Comparison of ENCODE assay signal across 11 cellular contexts in genomic region chr15:68113273-68113672, GRCh38. TPM values are rescaled to one million over a fixed set of nuclear protein-coding genes. Genes with fewer than 3 reads are reported as not detected.
A peak's percentile ranks its signal among the peaks of the same experiment; 100 is the strongest.
DNase-seq lines count a peak whose midpoint lies in the region; ATAC-seq, FAIRE-seq and TF ChIP-seq lines count a peak whose summit lies in the region.
"Had no signal": no experiment of that assay in that cellular context is flagged by ENCODE, and none has a peak within 500 bp of the region (broad histone marks: within the 10 kb centered on the region; RNA-seq: fewer than 3 reads in every experiment).

No MANE protein-coding gene starts in this region.

- ATAC-seq in GM12878 (peak; percentile 65), HG03565 (IDR thresholded peaks at IDR 0.05; ENCODE audit: unreplicated experiment) (no peak), GM19397 (IDR thresholded peaks at IDR 0.05; ENCODE audit: unreplicated experiment) (no peak)
- ATAC-seq in naive thymus-derived CD4-positive, alpha-beta T cell: no peak

- peaks cover 8 to 9% of the 10 kb centered on the region in 2 donors for H3K36me3 Mint-ChIP-seq in CD14-positive monocyte
- H3K36me3 Mint-ChIP-seq in naive thymus-derived CD4-positive, alpha-beta T cell: peaks cover 8 to 31% (median 27%) of the 10 kb centered on the region in 5 donors

- no peaks in the 10 kb centered on the region for H3K27me3 Mint-ChIP-seq in CD14-positive monocyte (ENCODE audit: low read depth in 3 of 3)
- H3K27me3 Mint-ChIP-seq in naive thymus-derived CD4-positive, alpha-beta T cell: no peaks in the 10 kb centered on the region

- no peaks in the 10 kb centered on the region for H3K9me3 Mint-ChIP-seq in CD14-positive monocyte
- H3K9me3 Mint-ChIP-seq in naive thymus-derived CD4-positive, alpha-beta T cell: peaks cover 0 to 5% (median 0%) of the 10 kb centered on the region in 11 donors

- H3K4me1 Mint-ChIP-seq in CD14-positive monocyte: peaks cover 47% of the 10 kb centered on the region
- peaks cover 39 to 98% (median 86%) of the 10 kb centered on the region in 7 donors for H3K4me1 Mint-ChIP-seq in naive thymus-derived CD4-positive, alpha-beta T cell

- CTCF ChIA-PET in GM12878 (lab: Yijun Ruan, JAX): interaction anchor here (0.9 to 2.2 kb wide), 4 partner anchors 10 to 250 kb away, joined by 4 to 7 read pairs (median 4); no protein-coding TSS in a partner anchor
- CTCF ChIA-PET in naive thymus-derived CD4-positive, alpha-beta T cell (lab: Charles Lee): no interaction called here

- H3K4me3 ChIP-seq in Loucy (ENCODE audit: low read length, poor library complexity, severe bottlenecking) (peak overlapping the region; percentile 70), GM12878 (no peak overlapping the region), H7 (ENCODE audit: insufficient read depth, low read depth, low read length) (no peak overlapping the region)
- no peak overlapping the region for H3K4me3 ChIP-seq in naive thymus-derived CD4-positive, alpha-beta T cell (ENCODE audit: low read length)

- in situ Hi-C loops in GM12878 (cut with MboI): no loop called here

- H3K79me2 ChIP-seq in Loucy (ENCODE audit: insufficient read depth, low read length) (peaks cover 96% of the 10 kb centered on the region), GM12878 (ENCODE audit: control insufficient read depth, insufficient read depth, low read length) (peaks cover 96% of the 10 kb centered on the region)

- no peak for TF ChIP-seq CTCF in CD14-positive monocyte (IDR thresholded peaks at IDR 0.05)
- TF ChIP-seq CTCF in Loucy (conservative IDR thresholded peaks at IDR 0.05; ENCODE audit: low read length): no peak
- TF ChIP-seq CTCF in GM12878 (IDR thresholded peaks at IDR 0.05 in 2 of 3, conservative IDR thresholded peaks at IDR 0.05 in 1 of 3; ENCODE audit: control insufficient read depth in 2 of 3, extremely low read depth in 1 of 3, insufficient read depth in 1 of 3, low read depth in 3 of 3, low read length in 3 of 3): no peak

- POLR2A ChIA-PET in GM12878 (lab: Charles Lee): interaction anchor here (0.7 to 1.8 kb wide), 3 partner anchors 9 to 33 kb away, joined by 3 to 5 read pairs (median 4); no protein-coding TSS in a partner anchor
- POLR2A ChIA-PET in naive thymus-derived CD4-positive, alpha-beta T cell (lab: Charles Lee): interaction anchor here (0.6 to 1.1 kb wide), 2 partner anchors 58 to 112 kb away, joined by 3 to 4 read pairs; no protein-coding TSS in a partner anchor

- H3K27me3 ChIP-seq in Loucy (ENCODE audit: insufficient read depth, low read length, poor library complexity, severe bottlenecking) (no peaks in the 10 kb centered on the region), GM12878 (replicated peaks in 1 of 2; ENCODE audit: control insufficient read depth in 2 of 2, insufficient read depth in 2 of 2, low read length in 1 of 2) (no peaks in the 10 kb centered on the region), H7 (ENCODE audit: control insufficient read depth, insufficient read depth, low read length) (no peaks in the 10 kb centered on the region)
- no peaks in the 10 kb centered on the region for H3K27me3 ChIP-seq in naive thymus-derived CD4-positive, alpha-beta T cell (ENCODE audit: control insufficient read depth in 2 of 2, insufficient read depth in 2 of 2, low read length in 2 of 2)

- SMC1A ChIA-PET in GM12878 (lab: Charles Lee; ENCODE audit: uncharacterized antibody, unreplicated experiment): interaction anchor here (1.1 to 3.5 kb wide), 15 partner anchors 9 to 249 kb away, joined by 3 to 14 read pairs (median 5); no protein-coding TSS in a partner anchor

- no peak for TF ChIP-seq EP300 in GM12878 (IDR thresholded peaks at IDR 0.05; ENCODE audit: borderline replicate concordance in 1 of 2, control insufficient read depth in 1 of 2, low read depth in 2 of 2, low read length in 2 of 2)

- H3K4me3 Mint-ChIP-seq in CD14-positive monocyte: no peak overlapping the region
- peak overlapping the region in 9 of 10 donors; percentile 46 to 81 (median 64) for H3K4me3 Mint-ChIP-seq in naive thymus-derived CD4-positive, alpha-beta T cell

- H3K27ac ChIP-seq in GM12878 (ENCODE audit: control insufficient read depth, insufficient read depth): peak overlapping the region; percentile 24; the same call in 1 of the 2 replicates
- H3K27ac ChIP-seq in naive thymus-derived CD4-positive, alpha-beta T cell (ENCODE audit: low read depth, low read length): peak overlapping the region; percentile 14

- H3K9me3 ChIP-seq in Loucy (ENCODE audit: insufficient read depth, low read depth, low read length) (no peaks in the 10 kb centered on the region), GM12878 (replicated peaks; ENCODE audit: control insufficient read depth, insufficient read depth, low read length) (no peaks in the 10 kb centered on the region; the same call in 1 of the 3 replicates)
- H3K9me3 ChIP-seq in naive thymus-derived CD4-positive, alpha-beta T cell (ENCODE audit: control insufficient read depth in 2 of 3, low read length in 3 of 3): no peaks in the 10 kb centered on the region

- peak overlapping the region; percentile 53 for H3K9ac ChIP-seq in Loucy (ENCODE audit: low read depth, low read length, poor library complexity, severe bottlenecking)
- no peak overlapping the region for H3K9ac ChIP-seq in GM12878 (ENCODE audit: control insufficient read depth, insufficient read depth, low read length)

- intact Hi-C loops in CD14-positive monocyte (cut with micrococcal nuclease): no loop called here
- intact Hi-C loops in GM12878 (cut with micrococcal nuclease; ENCODE audit: unreplicated experiment): no loop called here
- intact Hi-C loops in naive thymus-derived CD4-positive, alpha-beta T cell (cut with micrococcal nuclease): no loop called here

- RAD21 ChIA-PET in GM12878 (lab: Charles Lee; ENCODE audit: unreplicated experiment): interaction anchor here (1.2 to 3.2 kb wide), 5 partner anchors 31 to 250 kb away, joined by 3 to 12 read pairs (median 6); partner anchors contain the start of gene PIAS1

- FAIRE-seq in GM12878 (lab: Jason Lieb, UNC): peak; percentile 27

- TF ChIP-seq POLR2A in GM12878 (IDR thresholded peaks at IDR 0.05; ENCODE audit: low read depth, low read length): no peak

- DNase-seq in CD14-positive monocyte (ENCODE audit: low spot score) (no peak), GM12878 (ENCODE audit: low read depth, low spot score) (no peak), NCI-H2029 treated with DMSO at 0.1 percent for 48 hours (lab: John Stamatoyannopoulos, UW) (no peak), H7 (no peak)
- DNase-seq in naive thymus-derived CD4-positive, alpha-beta T cell: no peak
- DNase-seq: amygdala, head of caudate nucleus, NCI-H2107 had no signal

- no peaks in the 10 kb centered on the region for H3K9me2 ChIP-seq in Loucy (replicated peaks; ENCODE audit: low read depth, low read length)

- H3F3A ChIP-seq in Loucy (ENCODE audit: low read depth): no peaks in the 10 kb centered on the region

- no peak overlapping the region for H2AFZ ChIP-seq in Loucy (ENCODE audit: low read length)
- no peak overlapping the region for H2AFZ ChIP-seq in GM12878 (ENCODE audit: control insufficient read depth, low read depth, low read length)

- peak overlapping the region; percentile 72 for H3K4me2 ChIP-seq in Loucy (ENCODE audit: low read depth, low read length, poor library complexity, severe bottlenecking)
- peak overlapping the region; percentile 67; the same call in 1 of the 2 replicates for H3K4me2 ChIP-seq in GM12878 (ENCODE audit: control insufficient read depth, insufficient read depth)

- H4K20me1 ChIP-seq in Loucy (ENCODE audit: insufficient read depth, low read length, poor library complexity, severe bottlenecking) (peaks cover 33% of the 10 kb centered on the region), GM12878 (ENCODE audit: control insufficient read depth, insufficient read depth) (no peaks in the 10 kb centered on the region; the same call in 1 of the 2 replicates)

- peaks cover under 1% of the 10 kb centered on the region for H3K36me3 ChIP-seq in Loucy (ENCODE audit: insufficient read depth, low read length)
- H3K36me3 ChIP-seq in GM12878 (ENCODE audit: control insufficient read depth in 2 of 2, insufficient read depth in 2 of 2, low read length in 1 of 2): peaks cover 0 to 4% of the 10 kb centered on the region in 2 experiments; a peak in 2 of 4 replicates
- no peaks in the 10 kb centered on the region for H3K36me3 ChIP-seq in naive thymus-derived CD4-positive, alpha-beta T cell (ENCODE audit: control insufficient read depth in 2 of 3, insufficient read depth in 3 of 3, low read length in 3 of 3)
- no peaks in the 10 kb centered on the region for H3K36me3 ChIP-seq in H7 (replicated peaks; ENCODE audit: control insufficient read depth, insufficient read depth, low read length)

- H3K27ac Mint-ChIP-seq in CD14-positive monocyte: peak overlapping the region in 4 of 7 donors; percentile 19 to 64 (median 32)
- peak overlapping the region in 8 of 9 donors; percentile 13 to 80 (median 44) for H3K27ac Mint-ChIP-seq in naive thymus-derived CD4-positive, alpha-beta T cell

- no peak for TF ChIP-seq RAD21 in GM12878 (IDR thresholded peaks at IDR 0.05; ENCODE audit: insufficient read depth, low read depth, low read length)

- BruUV-seq in GM12878 (replicated peaks; lab: Mats Ljungman, UMichigan): no TSS peak

- H3K4me1 ChIP-seq in Loucy (ENCODE audit: insufficient read depth, low read length, poor library complexity, severe bottlenecking) (peaks cover 30% of the 10 kb centered on the region), GM12878 (ENCODE audit: control insufficient read depth, insufficient read depth, low read length) (peaks cover 17% of the 10 kb centered on the region)
- H3K4me1 ChIP-seq in naive thymus-derived CD4-positive, alpha-beta T cell (ENCODE audit: control insufficient read depth in 2 of 2, insufficient read depth in 2 of 2, low read length in 2 of 2): peaks cover 13 to 14% of the 10 kb centered on the region in 2 donors

RNA-seq across cellular contexts. Expression of gene PIAS1, which starts 59.2 kb away (rescaled TPM):
- polyA plus RNA-seq in CD14-positive monocyte (100 to 1,000 TPM in 1 of 2 donors, 10 to 100 TPM in 1; 89.8 to 109 TPM), GM12878 (2011; rRNA removed) (94.6 and 96.3 TPM in 2 replicates), GM12878 (2014; fragmentation: Illumina TruSeq; extraction: Trizol) (62.4 and 74.5 TPM in 2 replicates), GM12878 (2014; fragmentation: Nextera tagmentation; extraction: Ambion mirVana) (10 to 100 TPM; 20.2 to 22.2 TPM), GM12878 (2014; rRNA removed) (24.8 and 27.1 TPM in 2 replicates), GM12878 (2016; fragmentation: Nextera tagmentation; extraction: Ambion mirVana) (10 to 100 TPM; 60.6 to 61.4 TPM)
- total RNA-seq in GM12878 (2013; cell fraction: nucleolus; rRNA removed): 530 and 583 TPM in 2 replicates
- total RNA-seq in GM12878 (2014; rRNA removed) (39.0 and 39.1 TPM in 2 replicates), GM12878 (2014; rRNA removed; fragmentation: Illumina TruSeq; extraction: Trizol) (32.3 and 37.9 TPM in 2 replicates), GM12878 (2021) (34.8 and 35.0 TPM in 2 replicates)
- 50.6 TPM for polyA plus RNA-seq in GM12878 (2011; ENCODE audit: low read depth)
- polyA plus RNA-seq in GM12878 (2011; cell fraction: cytosol; rRNA removed): 76.3 and 82.8 TPM in 2 replicates
- 118 and 121 TPM in 2 replicates for polyA plus RNA-seq in GM12878 (2011; cell fraction: nucleus; rRNA removed)
- 29.4 and 31.0 TPM in 2 replicates for polyA plus RNA-seq in GM12878 (2012)
- 141 and 178 TPM in 2 replicates for polyA minus RNA-seq in GM12878 (2011; rRNA and poly(A)+ RNA removed)
- polyA minus RNA-seq in GM12878 (2011; cell fraction: cytosol; rRNA and poly(A)+ RNA removed): 34.2 and 39.8 TPM in 2 replicates
- 146 and 188 TPM in 2 replicates for polyA minus RNA-seq in GM12878 (2011; cell fraction: nucleus; rRNA and poly(A)+ RNA removed)
- 100 to 1,000 TPM in 1 of 5 experiments, 10 to 100 TPM in 4; 41.3 to 103 (median 90.9) TPM for total RNA-seq in naive thymus-derived CD4-positive, alpha-beta T cell
- polyA plus RNA-seq in naive thymus-derived CD4-positive, alpha-beta T cell: 100 to 1,000 TPM; 154 to 155 TPM
- 23.7 and 39.6 TPM in 2 replicates for total RNA-seq in H7 (2014; rRNA removed; shearing (Covaris generic))

Comparison
In these comparisons a context has a peak if more than half of its experiments do, and no peak if none do; other contexts are left out.
1. H3K4me3 Mint-ChIP-seq: peak in naive thymus-derived CD4-positive, alpha-beta T cell (9 of 10); none in CD14-positive monocyte (0 of 2).